34 cellular contexts compared by ENCODE assay signal in the genomic region with DNA sequence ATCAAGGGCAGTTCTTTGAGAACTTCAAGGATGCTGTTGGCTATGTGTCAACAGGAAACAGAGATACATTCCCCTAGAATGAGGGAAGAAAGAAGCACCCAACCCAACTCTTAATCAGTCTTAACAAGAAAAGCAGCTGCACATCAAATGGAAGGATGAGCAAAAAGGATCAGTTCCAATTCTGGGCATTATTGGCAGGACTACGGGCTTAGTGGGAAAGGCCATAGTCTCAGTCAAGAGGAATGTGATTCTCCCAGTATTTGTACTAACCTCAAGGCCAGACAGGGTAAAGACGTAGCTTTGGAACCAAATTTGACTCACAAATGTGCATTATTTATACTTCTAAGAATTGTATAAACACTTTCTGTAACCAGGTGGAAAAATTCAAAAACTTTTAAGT. TPM values are rescaled to one million over a fixed set of nuclear protein-coding genes. Genes with fewer than 3 reads are reported as not detected.
A peak's percentile ranks its signal among the peaks of the same experiment; 100 is the strongest.
DNase-seq lines count a peak whose midpoint lies in the region; ATAC-seq, FAIRE-seq and TF ChIP-seq lines count a peak whose summit lies in the region.
"Had no signal": no experiment of that assay in that cellular context is flagged by ENCODE, and none has a peak within 500 bp of the region (broad histone marks: within the 10 kb centered on the region; RNA-seq: fewer than 3 reads in every experiment).

No MANE protein-coding gene starts in this region.

- peak overlapping the region in 1 of 2 experiments; percentile 16; a peak in 1 of 4 replicates for H4K8ac ChIP-seq in IMR-90 (ENCODE audit: low read depth in 2 of 2, low read length in 2 of 2)

- dilution Hi-C loops in IMR-90 (cut with HindIII; ENCODE audit: low sequenced_read_pairs, unreplicated experiment) = no loop called here
- dilution Hi-C loops in keratinocyte (cut with MboI; ENCODE audit: extremely low pct_ligation_motif_present, low sequenced_read_pairs) = no loop called here

- peak; percentile 10 for DNase-seq in A673 (ENCODE audit: low spot score)
- peak; percentile 87 for DNase-seq in IMR-90
- DNase-seq in K562 (ENCODE audit: extremely low read depth in 1 of 4, low spot score in 3 of 4) = no peak
- no peak for DNase-seq in keratinocyte (ENCODE audit: low read depth, low spot score)
- DNase-seq in NCI-H345 treated with DMSO at 0.1 percent for 48 hours (lab: John Stamatoyannopoulos, UW; ENCODE audit: unreplicated experiment) = no peak
- DNase-seq in T1000 (lab: John Stamatoyannopoulos, UW) = no peak
- no peak for DNase-seq in stimulated activated CD4-positive, alpha-beta T cell treated with anti-CD3 and anti-CD28 coated beads, Interleukin-2, amount 100 ng/mL, for 48 hours
- DNase-seq in SKM-1 treated with dmso at 0.1 percent for 144 hours (lab: John Stamatoyannopoulos, UW; ENCODE audit: unreplicated experiment) = no peak
- DNase-seq: activated CD4-positive, alpha-beta T cell treated with anti-CD3 and anti-CD28 coated beads for 1 hour; activated CD8-positive, alpha-beta memory T cell treated with anti-CD3 and anti-CD28 coated beads, Interleukin-2, amount 50 U/mL, for 48 hours; activated CD8-positive, alpha-beta T cell treated with anti-CD3 and anti-CD28 coated beads for 36 hours; activated naive CD4-positive, alpha-beta T cell treated with anti-CD3 and anti-CD28 coated beads, Interleukin-2, amount 10 ng/mL, durations not matched to agents 7 days and 5 days; adrenal gland; AML-193; CD4-positive, alpha-beta T cell; KG1; left ventricle myocardium inferior; MV-4-11; naive thymus-derived CD4-positive, alpha-beta T cell; NCI-H146; NCI-H345; right cardiac atrium; Right ventricle myocardium superior had no signal

- in situ Hi-C loops in IMR-90 (cut with MboI; ENCODE audit: low sequenced_read_pairs) (no loop called here), K562 (cut with MboI) (no loop called here)

- H3K56ac ChIP-seq in IMR-90 (ENCODE audit: extremely low read depth, insufficient read depth, low read length) = no peak overlapping the region

- no peak for TF ChIP-seq CTCF in A673 (conservative IDR thresholded peaks at IDR 0.05; ENCODE audit: low read depth, low read length)
- TF ChIP-seq CTCF in IMR-90 (conservative IDR thresholded peaks at IDR 0.05; ENCODE audit: low read depth, low read length) = no peak
- no peak for TF ChIP-seq CTCF in K562 (IDR thresholded peaks at IDR 0.05 in 2 of 3, conservative IDR thresholded peaks at IDR 0.05 in 1 of 3; ENCODE audit: insufficient read depth in 2 of 3, low read depth in 1 of 3, low read length in 3 of 3)
- TF ChIP-seq CTCF in keratinocyte (optimal IDR thresholded peaks at IDR 0.05 in 1 of 3, IDR thresholded peaks at IDR 0.05 in 1 of 3, conservative IDR thresholded peaks at IDR 0.05 in 1 of 3; ENCODE audit: extremely low read depth in 1 of 3, insufficient read depth in 2 of 3, low read length in 3 of 3) = no peak

- no peaks in the 10 kb centered on the region for H3K79me1 ChIP-seq in IMR-90 (ENCODE audit: low read depth in 1 of 2, low read length in 2 of 2)

- no peak for TF ChIP-seq RAD21 in IMR-90 (IDR thresholded peaks at IDR 0.05; ENCODE audit: low read length)
- TF ChIP-seq RAD21 in K562 (CRISPR knock-in tag; conservative IDR thresholded peaks at IDR 0.05 in 1 of 2, IDR thresholded peaks at IDR 0.05 in 1 of 2) = no peak

- H2BK20ac ChIP-seq in IMR-90 (ENCODE audit: low read depth, low read length) = peak overlapping the region; percentile 86

- no peaks in the 10 kb centered on the region for H3K36me3 ChIP-seq in A673 (ENCODE audit: insufficient read depth, low read length, poor library complexity, severe bottlenecking)
- no peaks in the 10 kb centered on the region for H3K36me3 ChIP-seq in IMR-90 (ENCODE audit: control insufficient read depth, insufficient read depth, low read length)
- no peaks in the 10 kb centered on the region for H3K36me3 ChIP-seq in K562 (ENCODE audit: control insufficient read depth, insufficient read depth, low read length)
- H3K36me3 ChIP-seq in keratinocyte (ENCODE audit: control insufficient read depth in 2 of 2, extremely low read depth in 1 of 2, insufficient read depth in 2 of 2, low read length in 2 of 2) = no peaks in the 10 kb centered on the region
- H3K36me3 ChIP-seq: adrenal gland, breast epithelium, left ventricle myocardium inferior, neutrophil, tibial nerve had no signal

- no peaks in the 10 kb centered on the region for H3K4me1 ChIP-seq in A673 (ENCODE audit: insufficient read depth, low read length, poor library complexity, severe bottlenecking)
- H3K4me1 ChIP-seq in IMR-90 (ENCODE audit: control insufficient read depth, insufficient read depth, low read length) = peaks cover 8% of the 10 kb centered on the region
- H3K4me1 ChIP-seq in K562 (replicated peaks in 1 of 2; ENCODE audit: control insufficient read depth in 2 of 2, insufficient read depth in 2 of 2, low read length in 2 of 2) = peaks cover 0 to 55% of the 10 kb centered on the region in 2 experiments; a peak in 4 of 5 replicates
- H3K4me1 ChIP-seq in keratinocyte (ENCODE audit: control insufficient read depth, extremely low read depth, insufficient read depth, low read length) = peaks cover 5% of the 10 kb centered on the region
- H3K4me1 ChIP-seq: adrenal gland, breast epithelium, tibial nerve had no signal

- H3K23ac ChIP-seq in IMR-90 (ENCODE audit: low read depth, low read length) = no peak overlapping the region

- no CpG with 5 or more reads among the region's 2 CpGs for WGBS in IMR-90 (ENCODE audit: extremely low coverage in 2 of 2, insufficient read length in 1 of 2), 2 experiments
- 82% methylated on average over 2 of the region's 2 CpGs for WGBS in K562 (ENCODE audit: insufficient coverage, low coverage, missing lambda C conversion rate)

- H3K9me3 ChIP-seq in A673 (ENCODE audit: low read depth, low read length, poor library complexity, severe bottlenecking) = no peaks in the 10 kb centered on the region
- H3K9me3 ChIP-seq in IMR-90 (ENCODE audit: control insufficient read depth, insufficient read depth, low read length) = no peaks in the 10 kb centered on the region
- H3K9me3 ChIP-seq in K562 (replicated peaks; ENCODE audit: control insufficient read depth, insufficient read depth, low read depth, low read length) = no peaks in the 10 kb centered on the region
- H3K9me3 ChIP-seq in keratinocyte (ENCODE audit: control insufficient read depth, low read depth, low read length) = no peaks in the 10 kb centered on the region
- H3K9me3 ChIP-seq: adrenal gland, breast epithelium, left ventricle myocardium inferior, neutrophil, tibial nerve had no signal

- FAIRE-seq in K562 (lab: Jason Lieb, UNC) (no peak), keratinocyte (lab: Jason Lieb, UNC) (peak; percentile 79)
- FAIRE-seq: D721Med, GM19239 had no signal

- H3K9ac ChIP-seq in IMR-90 (ENCODE audit: low read depth, low read length) (no peak overlapping the region), K562 (ENCODE audit: insufficient read depth in 1 of 2, low read depth in 2 of 2, low read length in 2 of 2) (no peak overlapping the region), keratinocyte (ENCODE audit: control insufficient read depth, extremely low read depth, insufficient read depth, low read length) (no peak overlapping the region)

- intact Hi-C loops in A673 (cut with micrococcal nuclease; ENCODE audit: unreplicated experiment) (no loop called here), IMR-90 (cut with micrococcal nuclease) (no loop called here), K562 (cut with micrococcal nuclease) (no loop called here)

- H2AK5ac ChIP-seq in IMR-90 (ENCODE audit: low read depth, low read length) = peak overlapping the region; percentile 54; the same call in 1 of the 2 replicates

- H3K4me3 ChIP-seq in A673 (ENCODE audit: low read depth, low read length, poor library complexity, severe bottlenecking) = no peak overlapping the region
- H3K4me3 ChIP-seq in IMR-90 (ENCODE audit: insufficient read depth, low read depth, low read length) = no peak overlapping the region
- no peak overlapping the region for H3K4me3 ChIP-seq in K562
- no peak overlapping the region for H3K4me3 ChIP-seq in keratinocyte (ENCODE audit: control insufficient read depth in 2 of 3, extremely low read depth in 1 of 3, insufficient read depth in 2 of 3, low read depth in 1 of 3, low read length in 3 of 3)
- H3K4me3 ChIP-seq: adrenal gland, breast epithelium, left ventricle myocardium inferior, tibial nerve had no signal

- H3K9me1 ChIP-seq in IMR-90 (ENCODE audit: insufficient read depth, low read length) = peaks cover 10% of the 10 kb centered on the region; the same call in 1 of the 2 replicates
- no peaks in the 10 kb centered on the region for H3K9me1 ChIP-seq in K562 (ENCODE audit: control insufficient read depth, insufficient read depth, low read length)
- no peaks in the 10 kb centered on the region for H3K9me1 ChIP-seq in keratinocyte (ENCODE audit: control insufficient read depth, extremely low read depth, insufficient read depth, low read length)

- H3K4ac ChIP-seq in IMR-90 (ENCODE audit: low read depth, low read length) = peak overlapping the region; percentile 67; the same call in 1 of the 2 replicates

- H3K79me2 ChIP-seq in K562 (ENCODE audit: control insufficient read depth, insufficient read depth, low read length) = no peaks in the 10 kb centered on the region
- H3K79me2 ChIP-seq in keratinocyte (ENCODE audit: control insufficient read depth, insufficient read depth, low read length) = no peaks in the 10 kb centered on the region

- H4K5ac ChIP-seq in IMR-90 (ENCODE audit: low read depth, low read length) = no peak overlapping the region

- ATAC-seq in IMR-90 (ENCODE audit: low read depth) (peak; percentile 75), K562 (no peak)
- ATAC-seq: activated CD8-positive, alpha-beta T cell treated with anti-CD3 and anti-CD28 coated beads for 36 hours; naive thymus-derived CD4-positive, alpha-beta T cell; stimulated activated effector memory CD8-positive, alpha-beta T cell treated with anti-CD3 and anti-CD28 coated beads, Interleukin-12 subunit alpha, Interleukin-12 subunit beta, amount 100 ng/mL, for 72 hours had no signal

- no TSS peak for BruUV-seq in A673 (replicated peaks; lab: Mats Ljungman, UMichigan)
- BruUV-seq in IMR-90 (replicated peaks; lab: Mats Ljungman, UMichigan) = no TSS peak
- BruUV-seq in K562 (replicated peaks; lab: Mats Ljungman, UMichigan) = no TSS peak

- peak overlapping the region; percentile 7; the same call in 1 of the 2 replicates for H4K91ac ChIP-seq in IMR-90 (ENCODE audit: insufficient read depth, low read depth, low read length)

- H2BK120ac ChIP-seq in IMR-90 (ENCODE audit: low read depth, low read length) = peak overlapping the region; percentile 65

- peak overlapping the region; percentile 66; the same call in 1 of the 3 replicates for H2BK15ac ChIP-seq in IMR-90 (ENCODE audit: low read depth, low read length)

- no peak overlapping the region for H2AFZ ChIP-seq in IMR-90 (replicated peaks; ENCODE audit: low read length, poor library complexity)
- H2AFZ ChIP-seq in K562 (ENCODE audit: low read depth, low read length) = peak overlapping the region; percentile 27; the same call in 1 of the 2 replicates
- no peak overlapping the region for H2AFZ ChIP-seq in keratinocyte (ENCODE audit: control insufficient read depth, low read length)

- H3K27me3 ChIP-seq in A673 (replicated peaks; ENCODE audit: insufficient read depth, low read depth, low read length, poor library complexity) (no peaks in the 10 kb centered on the region), IMR-90 (ENCODE audit: control insufficient read depth, insufficient read depth, low read length) (no peaks in the 10 kb centered on the region), K562 (ENCODE audit: control insufficient read depth in 2 of 2, insufficient read depth in 2 of 2, low read length in 2 of 2) (no peaks in the 10 kb centered on the region), keratinocyte (ENCODE audit: control insufficient read depth, extremely low read depth, insufficient read depth, low read length) (no peaks in the 10 kb centered on the region)
- H3K27me3 ChIP-seq: breast epithelium, neutrophil, tibial nerve had no signal

- peak overlapping the region; percentile 34; the same call in 1 of the 2 replicates for H3K18ac ChIP-seq in IMR-90 (ENCODE audit: low read depth, low read length)

- no peak for TF ChIP-seq EP300 in K562 (IDR thresholded peaks at IDR 0.05; ENCODE audit: low read length)

- no peak overlapping the region for H3K4me2 ChIP-seq in IMR-90 (ENCODE audit: low read depth, low read length)
- H3K4me2 ChIP-seq in K562 (ENCODE audit: insufficient read depth, low read length) = no peak overlapping the region
- H3K4me2 ChIP-seq in keratinocyte (ENCODE audit: control insufficient read depth, extremely low read depth, insufficient read depth, low read depth, low read length) = no peak overlapping the region

- CTCF ChIA-PET in A673 (lab: Charles Lee) = no interaction called here
- CTCF ChIA-PET in IMR-90 (lab: Yijun Ruan, JAX) = interaction anchor here (0.7 to 1.2 kb wide), 3 partner anchors 9 to 101 kb away, joined by 3 to 4 read pairs (median 3); no protein-coding TSS in a partner anchor
- CTCF ChIA-PET in K562 (lab: Yijun Ruan, JAX; ENCODE audit: low intra/inter-chr PET ratio) = no interaction called here

- TF ChIP-seq POLR2A in IMR-90 (IDR thresholded peaks at IDR 0.05; ENCODE audit: low read depth, low read length) (no peak), K562 (conservative IDR thresholded peaks at IDR 0.05) (no peak)

- peak overlapping the region; percentile 44 for H2BK5ac ChIP-seq in IMR-90 (ENCODE audit: low read depth, low read length, poor library complexity, severe bottlenecking)

- POLR2A ChIA-PET in A673 (lab: Charles Lee; ENCODE audit: low non-redundant PET) = interaction anchor here (0.5 kb wide), 1 partner anchor 460 kb away, joined by 5 read pairs; no protein-coding TSS in a partner anchor
- POLR2A ChIA-PET in IMR-90 (lab: Charles Lee; ENCODE audit: unreplicated experiment) = no interaction called here
- POLR2A ChIA-PET in K562 (lab: Yijun Ruan, JAX) = interaction anchor here (0.9 kb wide), 1 partner anchor 23 kb away, joined by 4 read pairs; no protein-coding TSS in a partner anchor

- peak overlapping the region; percentile 15 for H2AK9ac ChIP-seq in IMR-90 (replicated peaks; ENCODE audit: low read depth, low read length, poor library complexity)

- H3K27ac ChIP-seq in A673 (ENCODE audit: low read depth, low read length, poor library complexity, severe bottlenecking) (no peak overlapping the region), IMR-90 (ENCODE audit: insufficient read depth, low read length) (no peak overlapping the region), K562 (ENCODE audit: extremely low read depth, low read depth, low read length) (no peak overlapping the region), keratinocyte (ENCODE audit: control insufficient read depth, insufficient read depth, low read length) (no peak overlapping the region)
- H3K27ac ChIP-seq: 22Rv1, adrenal gland, breast epithelium, left ventricle myocardium inferior, neutrophil, tibial nerve had no signal

- peak overlapping the region; percentile 66 for H3K14ac ChIP-seq in IMR-90 (replicated peaks; ENCODE audit: low read depth, low read length)

- H4K20me1 ChIP-seq in IMR-90 (ENCODE audit: insufficient read depth, low read length) = no peaks in the 10 kb centered on the region
- no peaks in the 10 kb centered on the region for H4K20me1 ChIP-seq in K562 (replicated peaks; ENCODE audit: control insufficient read depth, insufficient read depth, low read length)
- H4K20me1 ChIP-seq in keratinocyte (ENCODE audit: control insufficient read depth, extremely low read depth, insufficient read depth, low read length) = no peaks in the 10 kb centered on the region

RNA-seq across cellular contexts. Expression of gene BMP10, which starts 18.2 kb away (rescaled TPM):
- total RNA-seq in A673 (2021) (not detected in 2 replicates), IMR-90 (2012; rRNA removed) (not detected in 2 replicates), K562 (2014; rRNA removed) (0.59 and 0.69 TPM in 2 replicates), K562 (2014; rRNA removed; fragmentation: Illumina TruSeq; extraction: Trizol) (0.73 and 1.3 TPM in 2 replicates), K562 (2015; rRNA removed; fragmentation: Illumina TruSeq; extraction: Trizol) (0.43 and 0.45 TPM in 2 replicates), K562 (2021) (0.89 and 0.91 TPM in 2 replicates)
- polyA plus RNA-seq in IMR-90 (2012; rRNA removed) (not detected in 2 replicates), K562 (2011; rRNA removed) (0.18 and 0.40 TPM in 2 replicates), K562 (2014; fragmentation: Illumina TruSeq; extraction: Trizol) (0.73 and 1.2 TPM in 2 replicates), K562 (2014; fragmentation: Nextera tagmentation; extraction: Ambion mirVana) (under 1 TPM; 0.11 to 0.29 TPM), K562 (2014; rRNA removed) (0.15 and 1.1 TPM in 2 replicates), keratinocyte (0.05 TPM in 1 of 3 replicates, not detected in the others)
- polyA plus RNA-seq in IMR-90 (2012; cell fraction: cytosol; rRNA removed) = not detected in 2 replicates
- not detected in 2 replicates for polyA plus RNA-seq in IMR-90 (2012; cell fraction: nucleus; rRNA removed; ENCODE audit: low replicate concordance)
- total RNA-seq in K562 (2011; cell fraction: chromatin; rRNA removed; ENCODE audit: low replicate concordance) = 0.86 and 1.8 TPM in 2 replicates
- 1.1 and 1.3 TPM in 2 replicates for total RNA-seq in K562 (2011; cell fraction: nucleolus; rRNA removed)
- total RNA-seq in K562 (2011; cell fraction: nucleoplasm; rRNA removed) = 1.6 and 2.1 TPM in 2 replicates
- polyA plus RNA-seq in K562 (2011; cell fraction: cytosol; rRNA removed) = 0.16 and 0.21 TPM in 2 replicates
- polyA plus RNA-seq in K562 (2011; cell fraction: nucleus; rRNA removed) = 0.18 and 0.81 TPM in 2 replicates
- polyA plus RNA-seq in K562 (2012) = 0.50 and 0.60 TPM in 2 replicates
- polyA minus RNA-seq in K562 (2011; rRNA and poly(A)+ RNA removed) = 0.27 and 1.6 TPM in 2 replicates
- polyA minus RNA-seq in K562 (2011; cell fraction: cytosol; rRNA and poly(A)+ RNA removed) = 1.5 TPM in 1 of 2 replicates, not detected in the other
- polyA minus RNA-seq in K562 (2011; cell fraction: nucleus; rRNA and poly(A)+ RNA removed) = 0.22 and 1.3 TPM in 2 replicates
- not detected for polyA plus RNA-seq in keratinocyte (2011; ENCODE audit: low read depth)
- not detected in 2 replicates for polyA plus RNA-seq in keratinocyte (2011; cell fraction: cytosol; rRNA removed)
- polyA plus RNA-seq in keratinocyte (2011; cell fraction: nucleus; rRNA removed) = 0.15 and 0.17 TPM in 2 replicates
- polyA plus RNA-seq in keratinocyte (2012; ENCODE audit: low replicate concordance) = not detected in 2 replicates
- polyA minus RNA-seq in keratinocyte = not detected in 3 replicates
- polyA minus RNA-seq in keratinocyte (2011; cell fraction: cytosol; rRNA and poly(A)+ RNA removed) = not detected
- polyA minus RNA-seq in keratinocyte (2011; cell fraction: nucleus; rRNA and poly(A)+ RNA removed) = not detected in 2 replicates
- total RNA-seq: activated CD8-positive, alpha-beta T cell treated with anti-CD3 and anti-CD28 coated beads for 36 hours; activated T-helper 1 cell treated with anti-CD3 and anti-CD28 coated beads, Interleukin-12 subunit alpha, Interleukin-12 subunit beta, Interleukin-2, Interleukin-4 antibody, amounts not matched to agents 30 ng/mL and 10 ng/mL and 1 ng/mL, durations not matched to agents 14 hours and 24 hours and 36 hours; adrenal gland; breast epithelium; CD4-positive, alpha-beta T cell; chondrocyte; glomerular endothelial cell; H4; naive thymus-derived CD4-positive, alpha-beta T cell; Right ventricle myocardium superior; tibial nerve had no signal
- polyA plus RNA-seq: adrenal gland; naive thymus-derived CD4-positive, alpha-beta T cell had no signal

Comparison
In these comparisons a context has a peak if more than half of its experiments do, and no peak if none do; other contexts are left out.
1. DNase-seq: peak in A673 (single experiment) and IMR-90 (single experiment); none in K562 (0 of 4), keratinocyte (single experiment), NCI-H345 treated with DMSO at 0.1 percent for 48 hours (single experiment), T1000 (single experiment), stimulated activated CD4-positive, alpha-beta T cell treated with anti-CD3 and anti-CD28 coated beads, Interleukin-2, amount 100 ng/mL, for 48 hours (0 of 2) and SKM-1 treated with dmso at 0.1 percent for 144 hours (single experiment).